In genomic region chr5:57417320-57417719, GRCh38 we compare ENCODE assay signal across 34 cellular contexts.
"Had no signal": no experiment of that assay in that cellular context is flagged by ENCODE, and none has a peak within 500 bp of the region (broad histone marks: within the 10 kb centered on the region; RNA-seq: fewer than 3 reads in every experiment).

No MANE protein-coding gene starts in this region.

- H3K4me2 ChIP-seq: KMS-11 had no signal

- H3K27me3 ChIP-seq: adrenal gland, body of pancreas, breast epithelium, SJSA1 had no signal

- H3K36me3 Mint-ChIP-seq: activated CD4-positive, alpha-beta memory T cell treated with anti-CD3 and anti-CD28 coated beads for 36 hours; activated naive CD4-positive, alpha-beta T cell treated with anti-CD3 and anti-CD28 coated beads, Interleukin-2, amount 50 U/mL, for 72 hours had no signal

- FAIRE-seq: astrocyte had no signal

- DNase-seq: activated B cell treated with CpG ODN at 0.5 μM for 24 hours; activated CD4-positive, alpha-beta memory T cell treated with anti-CD3 and anti-CD28 coated beads for 36 hours; activated CD4-positive, alpha-beta T cell treated with anti-CD3 and anti-CD28 coated beads for 4 hours; activated CD4-positive, alpha-beta T cell treated with anti-CD3 and anti-CD28 coated beads, Interleukin-2, amount 50 U/mL, for 1 hour; activated CD4-positive, CD25-positive, alpha-beta regulatory T cell treated with anti-CD3 and anti-CD28 coated beads, Interleukin-2, amount 50 U/mL, for 72 hours; activated CD8-positive, alpha-beta memory T cell treated with anti-CD3 and anti-CD28 coated beads, Interleukin-2, amount 50 U/mL, for 4 hours; activated gamma-delta T cell treated with Interleukin-2 at 50 U/mL for 16 hours; activated naive CD4-positive, alpha-beta T cell treated with anti-CD3 and anti-CD28 coated beads for 36 hours; activated T-cell treated with anti-CD3 and anti-CD28 coated beads for 4 hours; activated T-cell treated with anti-CD3 and anti-CD28 coated beads, Interleukin-2, amount 50 U/mL, for 4 hours; adrenal gland; body of pancreas; caudate nucleus; MM.1S; MV-4-11; NCI-H1092; NCI-H1436 treated with DMSO at 0.1 percent for 48 hours; NCI-H1694 treated with DMSO at 0.1 percent for 48 hours; NCI-H2029; NCI-H345; NCI-H524 treated with DMSO at 0.1 percent for 48 hours; SHP77; SW 1271; T-helper 1 cell; T-helper 2 cell; T-helper 9 cell had no signal

- H3K9ac ChIP-seq: KMS-11 had no signal

- H3K4me1 Mint-ChIP-seq: activated B cell treated with CpG ODN at 0.5 μM for 24 hours had no signal

- H3K27ac Mint-ChIP-seq: activated B cell treated with CpG ODN at 0.5 μM for 24 hours; activated CD4-positive, alpha-beta memory T cell treated with anti-CD3 and anti-CD28 coated beads for 36 hours; activated naive CD4-positive, alpha-beta T cell treated with anti-CD3 and anti-CD28 coated beads for 36 hours; activated naive CD4-positive, alpha-beta T cell treated with anti-CD3 and anti-CD28 coated beads, Interleukin-2, amount 50 U/mL, for 72 hours; activated T-helper 1 cell treated with anti-CD3 and anti-CD28 coated beads, Interleukin-12 subunit alpha, Interleukin-12 subunit beta, Interleukin-2, Interleukin-4 antibody, amounts not matched to agents 30 ng/mL and 10 ng/mL and 1 ng/mL, durations not matched to agents 14 hours and 24 hours and 36 hours had no signal

- H3K9me3 Mint-ChIP-seq: activated B cell treated with CpG ODN at 0.5 μM for 24 hours; activated CD4-positive, alpha-beta memory T cell treated with anti-CD3 and anti-CD28 coated beads for 36 hours; activated naive CD4-positive, alpha-beta T cell treated with anti-CD3 and anti-CD28 coated beads for 36 hours; activated naive CD4-positive, alpha-beta T cell treated with anti-CD3 and anti-CD28 coated beads, Interleukin-2, amount 50 U/mL, for 72 hours; activated T-cell treated with anti-CD3 and anti-CD28 coated beads, Interleukin-2, amount 50 U/mL, for 4 hours had no signal

- H3K9me3 ChIP-seq: adrenal gland, body of pancreas, breast epithelium, SJSA1 had no signal

- ATAC-seq: activated naive CD4-positive, alpha-beta T cell treated with anti-CD3 and anti-CD28 coated beads, Interleukin-2, amount 50 U/mL, for 72 hours; activated T-cell treated with anti-CD3 and anti-CD28 coated beads, Interleukin-2, amount 50 U/mL, for 4 hours; body of pancreas; Panc1 had no signal

- H3K27me3 Mint-ChIP-seq: activated B cell treated with CpG ODN at 0.5 μM for 24 hours had no signal

- H3K27ac ChIP-seq: adrenal gland, KMS-11, SJSA1, VCaP had no signal

- H3K4me3 ChIP-seq: adrenal gland, body of pancreas, breast epithelium, SJSA1 had no signal

- H3K36me3 ChIP-seq: adrenal gland, breast epithelium, SJSA1 had no signal

- H3K4me3 Mint-ChIP-seq: activated B cell treated with CpG ODN at 0.5 μM for 24 hours; activated CD4-positive, alpha-beta memory T cell treated with anti-CD3 and anti-CD28 coated beads for 36 hours; activated naive CD4-positive, alpha-beta T cell treated with anti-CD3 and anti-CD28 coated beads for 36 hours; activated T-cell treated with anti-CD3 and anti-CD28 coated beads, Interleukin-2, amount 50 U/mL, for 4 hours; activated T-helper 1 cell treated with anti-CD3 and anti-CD28 coated beads, Interleukin-12 subunit alpha, Interleukin-12 subunit beta, Interleukin-2, Interleukin-4 antibody, amounts not matched to agents 30 ng/mL and 10 ng/mL and 1 ng/mL, durations not matched to agents 14 hours and 24 hours and 36 hours had no signal

- H3K4me1 ChIP-seq: breast epithelium had no signal
